ENCODE assay signal across 11 cellular contexts in the genomic region with DNA sequence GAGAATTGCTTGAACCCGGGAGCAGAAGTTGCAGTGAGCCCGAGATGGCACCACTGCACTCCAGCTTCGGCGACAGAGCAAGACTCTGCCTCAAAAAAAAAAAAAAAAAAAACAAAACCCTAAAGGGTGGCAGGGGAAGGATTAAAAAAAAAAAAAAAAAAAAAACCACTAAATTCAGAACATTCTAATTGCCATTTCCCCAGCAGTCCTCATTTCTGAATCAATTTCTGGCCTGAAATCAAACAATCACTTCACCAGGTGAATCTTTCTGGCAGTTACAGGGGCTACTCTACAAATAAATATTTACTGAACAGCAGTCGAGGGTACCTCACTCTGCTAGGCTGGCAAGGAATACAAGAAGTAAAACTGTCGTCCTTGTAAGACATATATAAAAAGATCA. TPM values are rescaled to one million over a fixed set of nuclear protein-coding genes. Genes with fewer than 3 reads are reported as not detected.
A peak's percentile ranks its signal among the peaks of the same experiment; 100 is the strongest.
DNase-seq lines count a peak whose midpoint lies in the region; ATAC-seq and TF ChIP-seq lines count a peak whose summit lies in the region.
"Had no signal": no experiment of that assay in that cellular context is flagged by ENCODE, and none has a peak within 500 bp of the region (broad histone marks: within the 10 kb centered on the region; RNA-seq: fewer than 3 reads in every experiment).

No MANE protein-coding gene starts in this region.

- peak overlapping the region; percentile 96 for H3K4me3 Mint-ChIP-seq in CD8-positive, alpha-beta T cell
- peak overlapping the region in 9 of 10 donors; percentile 95 to 100 (median 97) for H3K4me3 Mint-ChIP-seq in naive thymus-derived CD8-positive, alpha-beta T cell

- H3K27me3 Mint-ChIP-seq in CD8-positive, alpha-beta T cell (ENCODE audit: low read depth), result no peaks in the 10 kb centered on the region
- peaks cover 0 to 2% (median 0%) of the 10 kb centered on the region in 5 donors for H3K27me3 Mint-ChIP-seq in naive thymus-derived CD8-positive, alpha-beta T cell

- no peaks in the 10 kb centered on the region for H3K27me3 ChIP-seq in CD8-positive, alpha-beta T cell (ENCODE audit: insufficient read depth, low read length)
- H3K27me3 ChIP-seq in mammary epithelial cell (ENCODE audit: insufficient read depth, low read length), result no peaks in the 10 kb centered on the region

- POLR2A ChIA-PET in CD8-positive, alpha-beta T cell (lab: Charles Lee), result interaction anchor here (1.8 kb wide), 1 partner anchor 543 kb away, joined by 7 read pairs; a partner anchor contains a TSS
- POLR2A ChIA-PET in naive thymus-derived CD8-positive, alpha-beta T cell (lab: Charles Lee), result interaction anchor here (0.9 to 2.3 kb wide), 2 partner anchors 45 to 895 kb away, joined by 3 to 7 read pairs; a partner anchor contains a TSS
- POLR2A ChIA-PET in GM10248 (lab: Yijun Ruan, JAX), result no interaction called here

- H3K4me3 ChIP-seq in CD8-positive, alpha-beta T cell (ENCODE audit: low read depth, low read length), result no peak overlapping the region
- H3K4me3 ChIP-seq in Jurkat, Clone E6-1 (ENCODE audit: low read length), result peak overlapping the region; percentile 100
- H3K4me3 ChIP-seq in mammary epithelial cell (replicated peaks in 1 of 3; ENCODE audit: insufficient read depth in 1 of 3, low read depth in 2 of 3, low read length in 3 of 3), result peak overlapping the region; percentile 74 to 93 (median 88)

- H3K36me3 Mint-ChIP-seq in CD8-positive, alpha-beta T cell, result peaks cover 44% of the 10 kb centered on the region
- peaks cover 9 to 35% (median 27%) of the 10 kb centered on the region in 3 donors for H3K36me3 Mint-ChIP-seq in naive thymus-derived CD8-positive, alpha-beta T cell

- no peak overlapping the region for H3K27ac ChIP-seq in CD8-positive, alpha-beta T cell (ENCODE audit: low read depth, low read length)
- no peak overlapping the region for H3K27ac ChIP-seq in mammary epithelial cell (ENCODE audit: insufficient read depth, low read depth, low read length)

- H3K36me3 ChIP-seq in CD8-positive, alpha-beta T cell (ENCODE audit: insufficient read depth, low read length), result peaks cover 5% of the 10 kb centered on the region
- H3K36me3 ChIP-seq in mammary epithelial cell (ENCODE audit: insufficient read depth, low read length), result peaks cover 20% of the 10 kb centered on the region

- WGBS in mammary epithelial cell (ENCODE audit: low coverage, missing lambda C conversion rate), result 70% methylated on average over 4 of the region's 6 CpGs

- H3K9me3 ChIP-seq in CD8-positive, alpha-beta T cell (ENCODE audit: low read length), result no peaks in the 10 kb centered on the region
- no peaks in the 10 kb centered on the region for H3K9me3 ChIP-seq in mammary epithelial cell (replicated peaks; ENCODE audit: insufficient read depth, low read length)
- H3K9me3 ChIP-seq: mucosa of descending colon had no signal

- H3K79me2 ChIP-seq in mammary epithelial cell (ENCODE audit: insufficient read depth, low read length), result peaks cover 59% of the 10 kb centered on the region

- H3K9me3 Mint-ChIP-seq in CD8-positive, alpha-beta T cell, result peaks cover 6% of the 10 kb centered on the region
- peaks cover 2 to 9% (median 6%) of the 10 kb centered on the region in 9 donors for H3K9me3 Mint-ChIP-seq in naive thymus-derived CD8-positive, alpha-beta T cell

- H3K4me2 ChIP-seq in mammary epithelial cell (ENCODE audit: insufficient read depth, low read depth, low read length), result peak overlapping the region; percentile 86

- DNase-seq in CD8-positive, alpha-beta T cell, result no peak
- no peak for DNase-seq in Jurkat, Clone E6-1 (ENCODE audit: low read depth, low spot score)
- DNase-seq in mammary epithelial cell, result no peak
- DNase-seq in naive thymus-derived CD8-positive, alpha-beta T cell, result no peak
- no peak for DNase-seq in NCI-H187 treated with DMSO at 0.1 percent for 48 hours (lab: John Stamatoyannopoulos, UW)
- no peak for DNase-seq in GM10248 (ENCODE audit: extremely low spot score)
- no peak for DNase-seq in foreskin melanocyte
- no peak for DNase-seq in DMS79 treated with DMSO at 0.1 percent for 48 hours (lab: John Stamatoyannopoulos, UW)
- DNase-seq: caudate nucleus, HCEC 1CT, mucosa of descending colon had no signal

- in situ Hi-C loops in mammary epithelial cell (cut with MboI; ENCODE audit: low sequenced_read_pairs in 2 of 2), result no loop called here

- H3K4me1 ChIP-seq in CD8-positive, alpha-beta T cell (ENCODE audit: insufficient read depth, low read length), result peaks cover 8% of the 10 kb centered on the region
- H3K4me1 ChIP-seq in mammary epithelial cell (ENCODE audit: insufficient read depth, low read length), result no peaks in the 10 kb centered on the region

- no peaks in the 10 kb centered on the region for H4K20me1 ChIP-seq in mammary epithelial cell (ENCODE audit: insufficient read depth, low read length)

- peak overlapping the region; percentile 83 for H3K9ac ChIP-seq in mammary epithelial cell (ENCODE audit: insufficient read depth, low read length)

- ATAC-seq in CD8-positive, alpha-beta T cell, result no peak
- no peak for ATAC-seq in naive thymus-derived CD8-positive, alpha-beta T cell
- ATAC-seq: mucosa of descending colon had no signal

- CTCF ChIA-PET in CD8-positive, alpha-beta T cell (lab: Charles Lee), result interaction anchor here (1.4 kb wide), 1 partner anchor 85 kb away, joined by 3 read pairs; no protein-coding TSS in a partner anchor
- CTCF ChIA-PET in mammary epithelial cell (lab: Charles Lee; ENCODE audit: low non-redundant PET) (no interaction called here), GM10248 (lab: Yijun Ruan, JAX) (interaction anchor here (1.1 to 1.3 kb wide), 2 partner anchors 12 to 37 kb away, joined by 3 to 8 read pairs; no protein-coding TSS in a partner anchor)

- H3K27ac Mint-ChIP-seq in CD8-positive, alpha-beta T cell, result peak overlapping the region; percentile 97
- H3K27ac Mint-ChIP-seq in naive thymus-derived CD8-positive, alpha-beta T cell, result peak overlapping the region in 7 of 10 donors; percentile 33 to 99 (median 98)

- intact Hi-C loops in CD8-positive, alpha-beta T cell (cut with DNase I, micrococcal nuclease), result loop anchor here (1.0 to 5.0 kb wide), 5 partner anchors 123 to 263 kb away; a partner anchor contains a TSS
- intact Hi-C loops in mammary epithelial cell (cut with micrococcal nuclease), result no loop called here

- dilution Hi-C loops in mammary epithelial cell (cut with HindIII; ENCODE audit: low sequenced_read_pairs), result no loop called here

- TF ChIP-seq CTCF in CD8-positive, alpha-beta T cell (IDR thresholded peaks at IDR 0.05), result no peak
- TF ChIP-seq CTCF in mammary epithelial cell (conservative IDR thresholded peaks at IDR 0.05 in 1 of 2, IDR thresholded peaks at IDR 0.05 in 1 of 2; ENCODE audit: extremely low read depth in 1 of 2, insufficient read depth in 1 of 2, low read depth in 1 of 2, low read length in 2 of 2) (no peak), GM10248 (IDR thresholded peaks at IDR 0.05; ENCODE audit: control extremely low read depth, extremely low read depth, low read depth, missing control alignments) (no peak)

- BruUV-seq in mammary epithelial cell (replicated peaks; lab: Mats Ljungman, UMichigan), result no TSS peak

- peaks cover 25% of the 10 kb centered on the region for H3K4me1 Mint-ChIP-seq in CD8-positive, alpha-beta T cell (ENCODE audit: low read depth)
- peaks cover 9 to 28% (median 20%) of the 10 kb centered on the region in 4 donors for H3K4me1 Mint-ChIP-seq in naive thymus-derived CD8-positive, alpha-beta T cell

- H2AFZ ChIP-seq in mammary epithelial cell (ENCODE audit: low read depth, low read length), result no peak overlapping the region

RNA-seq across cellular contexts. Expression of a gene that starts 1.2 kb away (rescaled TPM):
- 10 to 100 TPM; 14.4 to 18.9 TPM for total RNA-seq in CD8-positive, alpha-beta T cell
- polyA plus RNA-seq in Jurkat, Clone E6-1 (2012; ENCODE audit: insufficient read depth, insufficient read length), result 85.3 TPM
- 10 to 100 TPM; 20.8 to 39.5 TPM for total RNA-seq in mammary epithelial cell
- 19.4 TPM for polyA plus RNA-seq in mammary epithelial cell
- polyA minus RNA-seq in mammary epithelial cell, result 30.4 TPM
- total RNA-seq in naive thymus-derived CD8-positive, alpha-beta T cell, result 10 to 100 TPM; 54.3 to 57.0 TPM
- polyA plus RNA-seq in naive thymus-derived CD8-positive, alpha-beta T cell, result 10 to 100 TPM in 2 of 3 donors, 1 to 10 TPM in 1; 9.6 to 17.5 (median 13.1) TPM

RNA-seq across cellular contexts. Expression of a gene that starts 27.4 kb away (rescaled TPM):
- not detected for total RNA-seq in CD8-positive, alpha-beta T cell
- not detected for polyA plus RNA-seq in Jurkat, Clone E6-1 (2012; ENCODE audit: insufficient read depth, insufficient read length)
- total RNA-seq in mammary epithelial cell, result 1 to 10 TPM in 1 of 2 donors, under 1 TPM in 1; 0.16 to 5.0 TPM
- 1.4 TPM for polyA plus RNA-seq in mammary epithelial cell
- polyA minus RNA-seq in mammary epithelial cell, result 3.0 TPM
- not detected for total RNA-seq in naive thymus-derived CD8-positive, alpha-beta T cell
- polyA plus RNA-seq in naive thymus-derived CD8-positive, alpha-beta T cell, result not detected

RNA-seq across cellular contexts. Expression of a gene that starts 44.8 kb away (rescaled TPM):
- 10 to 100 TPM; 33.4 to 34.4 TPM for total RNA-seq in CD8-positive, alpha-beta T cell
- polyA plus RNA-seq in Jurkat, Clone E6-1 (2012; ENCODE audit: insufficient read depth, insufficient read length), result 84.4 TPM
- total RNA-seq in mammary epithelial cell, result 10 to 100 TPM; 19.0 to 45.5 TPM
- polyA plus RNA-seq in mammary epithelial cell, result 6.9 TPM
- polyA minus RNA-seq in mammary epithelial cell, result 86.2 TPM
- 10 to 100 TPM; 54.9 to 65.4 TPM for total RNA-seq in naive thymus-derived CD8-positive, alpha-beta T cell
- 10 to 100 TPM in 1 of 3 donors, 1 to 10 TPM in 2; 4.5 to 17.5 (median 6.0) TPM for polyA plus RNA-seq in naive thymus-derived CD8-positive, alpha-beta T cell
